Comparison of ENCODE assay signal across 8 cellular contexts in genomic region chr6:31827286-31828079, GRCh38. TPM values are rescaled to one million over a fixed set of nuclear protein-coding genes. Genes with fewer than 3 reads are reported as not detected.
DNase-seq lines count a peak whose midpoint lies in the region; ATAC-seq and TF ChIP-seq lines count a peak whose summit lies in the region.

Gene HSPA1B, plus strand, starts transcription at chr6:31827738. Its CDS starts 213 bp downstream, at chr6:31827951.

- H3K27me3 Mint-ChIP-seq in activated CD8-positive, alpha-beta T cell treated with anti-CD3 and anti-CD28 coated beads for 36 hours, result no peaks in the 10 kb centered on the region

- ATAC-seq in GM19397 (IDR thresholded peaks at IDR 0.05; ENCODE audit: unreplicated experiment) (peak; percentile 76), HG03571 (IDR thresholded peaks at IDR 0.05; ENCODE audit: unreplicated experiment) (peak; percentile 61)
- peak; percentile 82 for ATAC-seq in activated CD8-positive, alpha-beta T cell treated with anti-CD3 and anti-CD28 coated beads for 36 hours

- CTCF ChIA-PET in activated CD8-positive, alpha-beta T cell treated with anti-CD3 and anti-CD28 coated beads for 36 hours (lab: Charles Lee), result interaction anchor here (0.6 to 1.7 kb wide), 7 partner anchors 21 to 98 kb away, joined by 3 to 6 read pairs (median 4); partner anchors contain the start of genes DDAH2, LSM2 and MSH5

- peak within 1 kb of the TSS; percentile 81 for H3K4me3 Mint-ChIP-seq in activated CD8-positive, alpha-beta T cell treated with anti-CD3 and anti-CD28 coated beads for 36 hours

- POLR2A ChIA-PET in activated CD8-positive, alpha-beta T cell treated with anti-CD3 and anti-CD28 coated beads for 36 hours (lab: Charles Lee), result interaction anchor here (0.8 to 3.5 kb wide), 12 partner anchors 8 to 259 kb away, joined by 3 to 15 read pairs (median 3); partner anchors contain the start of genes CSNK2B, LSM2 and VARS1

- no peaks in the 10 kb centered on the region for H3K9me3 Mint-ChIP-seq in activated CD8-positive, alpha-beta T cell treated with anti-CD3 and anti-CD28 coated beads for 36 hours

- peak within 1 kb of the TSS; percentile 39 for H3K4me3 ChIP-seq in lower leg skin (ENCODE audit: low read depth, poor library complexity, severe bottlenecking)

- peaks cover 36% of the 10 kb centered on the region for H3K4me1 Mint-ChIP-seq in activated CD8-positive, alpha-beta T cell treated with anti-CD3 and anti-CD28 coated beads for 36 hours (ENCODE audit: low read depth)

- peak; percentile 71 to 99 for TF ChIP-seq POLR2A in lower leg skin (IDR thresholded peaks at IDR 0.05)

- DNase-seq in CD1c-positive myeloid dendritic cell (ENCODE audit: extremely low spot score) (peak; percentile 97), NCI-H82 (lab: John Stamatoyannopoulos, UW) (peak; percentile 100), ecto neural progenitor cell (ENCODE audit: low spot score) (peak; percentile 98), lower leg skin (ENCODE audit: low spot score in 2 of 2) (peak; percentile 100)
- DNase-seq in activated CD8-positive, alpha-beta T cell treated with anti-CD3 and anti-CD28 coated beads for 36 hours, result peak; percentile 98
- peak; percentile 83 to 93 for DNase-seq in stimulated activated CD4-positive, alpha-beta T cell treated with anti-CD3 and anti-CD28 coated beads, Interleukin-4, amount 100 ng/mL, for 48 hours (ENCODE audit: low read depth in 2 of 2)

- TF ChIP-seq CTCF in activated CD8-positive, alpha-beta T cell treated with anti-CD3 and anti-CD28 coated beads for 36 hours (IDR thresholded peaks at IDR 0.05), result no peak
- TF ChIP-seq CTCF in lower leg skin (IDR thresholded peaks at IDR 0.05), result no peak

- H3K27ac Mint-ChIP-seq in activated CD8-positive, alpha-beta T cell treated with anti-CD3 and anti-CD28 coated beads for 36 hours, result peak within 1 kb of the TSS; percentile 90

- intact Hi-C loops in activated CD8-positive, alpha-beta T cell treated with anti-CD3 and anti-CD28 coated beads for 36 hours (cut with micrococcal nuclease), result loop anchor here (10.0 kb wide), 1 partner anchor 263 kb away; no protein-coding TSS in a partner anchor
- intact Hi-C loops in lower leg skin (cut with DNase I; ENCODE audit: low total_unique reads), result no loop called here

- peaks cover 11% of the 10 kb centered on the region for H3K36me3 Mint-ChIP-seq in activated CD8-positive, alpha-beta T cell treated with anti-CD3 and anti-CD28 coated beads for 36 hours (ENCODE audit: low read depth)

- 0 to 1% methylated on average over 42 to 44 of the region's 56 CpGs for whole genome bisulfite sequencing in lower leg skin, 2 donors

RNA-seq across cellular contexts. Expression of gene HSPA1B, which starts in this region (rescaled TPM):
- 10 to 100 TPM; 50.4 to 50.8 TPM for total RNA-seq in activated CD8-positive, alpha-beta T cell treated with anti-CD3 and anti-CD28 coated beads for 36 hours
- total RNA-seq in lower leg skin, result 100 to 1,000 TPM; 378 to 549 (median 420) TPM

Comparison
In these comparisons a context has a peak if more than half of its experiments do, and no peak if none do; other contexts are left out.
1. Peak in every context shown above with its lines: DNase-seq, ATAC-seq and H3K4me3 ChIP-seq.
2. RNA of gene HSPA1B (total RNA-seq): 378 to 549 TPM in lower leg skin; 50.4 to 50.8 TPM in activated CD8-positive, alpha-beta T cell treated with anti-CD3 and anti-CD28 coated beads for 36 hours; every median in the first group is over 4 times any median in the second.